20 cellular contexts compared by ENCODE assay signal in genomic region chr6:168041928-168042327, GRCh38. TPM values are rescaled to one million over a fixed set of nuclear protein-coding genes. Genes with fewer than 3 reads are reported as not detected.
DNase-seq lines count a peak whose midpoint lies in the region; ATAC-seq and TF ChIP-seq lines count a peak whose summit lies in the region.
"Had no signal": no experiment of that assay in that cellular context is flagged by ENCODE, and none has a peak within 500 bp of the region (broad histone marks: within the 10 kb centered on the region; RNA-seq: fewer than 3 reads in every experiment).

No MANE protein-coding gene starts in this region.

- no peak overlapping the region for H3K4me3 Mint-ChIP-seq in activated T-cell treated with anti-CD3 and anti-CD28 coated beads, Interleukin-2, amount 50 U/mL, for 24 hours
- H3K4me3 Mint-ChIP-seq: CD8-positive, alpha-beta T cell had no signal

- H3K36me3 Mint-ChIP-seq in activated T-cell treated with anti-CD3 and anti-CD28 coated beads, Interleukin-2, amount 50 U/mL, for 24 hours (ENCODE audit: low read depth), result peaks cover 4% of the 10 kb centered on the region
- H3K36me3 Mint-ChIP-seq: CD8-positive, alpha-beta T cell had no signal

- 0 out of 2 replicates have a peak, but pooled peaks have one; percentile 7 for TF ChIP-seq CTCF in WERI-Rb-1 (IDR thresholded peaks at IDR 0.05; ENCODE audit: low read depth, low read length)
- TF ChIP-seq CTCF in GM10266 (IDR thresholded peaks at IDR 0.05; ENCODE audit: control insufficient read depth, insufficient read depth, low read depth, missing control alignments), result no peak
- no peak for TF ChIP-seq CTCF in gastrocnemius medialis (IDR thresholded peaks at IDR 0.05 in 4 of 5, conservative IDR thresholded peaks at IDR 0.05 in 1 of 5)

- in situ Hi-C loops in gastrocnemius medialis (cut with MboI; ENCODE audit: low sequenced_read_pairs in 4 of 4), result no loop called here

- no peak overlapping the region for H3K27ac Mint-ChIP-seq in activated T-cell treated with anti-CD3 and anti-CD28 coated beads, Interleukin-2, amount 50 U/mL, for 24 hours
- H3K27ac Mint-ChIP-seq: CD8-positive, alpha-beta T cell had no signal

- H3K27me3 ChIP-seq in BLaER1 treated with 17β-estradiol and CSF1 and Interleukin-3, amounts not matched to agents 10 nM and 100 nM, result peaks cover 0 to 28% (median 0%) of the 10 kb centered on the region in 11 experiments; a peak in 7 of 22 replicates
- H3K27me3 ChIP-seq in WERI-Rb-1 (ENCODE audit: insufficient read depth, low read depth, severe bottlenecking) (no peaks in the 10 kb centered on the region), gastrocnemius medialis (peaks cover 0 to 7% (median 0%) of the 10 kb centered on the region in 3 donors)
- H3K27me3 ChIP-seq: BE2C had no signal

- ATAC-seq in gastrocnemius medialis, result no peak
- ATAC-seq: CD8-positive, alpha-beta T cell had no signal

- H3K9me3 Mint-ChIP-seq in activated T-cell treated with anti-CD3 and anti-CD28 coated beads, Interleukin-2, amount 50 U/mL, for 24 hours, result peaks cover 22% of the 10 kb centered on the region

- H3K4me2 ChIP-seq in BLaER1 treated with 17β-estradiol and CSF1 and Interleukin-3, amounts not matched to agents 10 nM and 100 nM, result peak overlapping the region; percentile 16 to 96 (median 83)
- H3K4me2 ChIP-seq: KMS-11, PC-9 had no signal

- peak; percentile 18 for DNase-seq in activated T-cell treated with anti-CD3 and anti-CD28 coated beads, Interleukin-2, amount 50 U/mL, for 24 hours
- DNase-seq in activated T-cell treated with anti-CD3 and anti-CD28 coated beads, Interleukin-2, amount 50 U/mL, for 48 hours, result no peak
- DNase-seq in WERI-Rb-1 (peak; percentile 10), posterior vena cava (ENCODE audit: low spot score) (peak; percentile 64), GM10266 (ENCODE audit: extremely low spot score) (no peak), gastrocnemius medialis (no peak)
- no peak for DNase-seq in stimulated activated CD4-positive, alpha-beta T cell treated with anti-CD3 and anti-CD28 coated beads, Interleukin-2, amount 100 ng/mL, for 24 hours
- DNase-seq: 8988T; BE2C; Calu3; CD8-positive, alpha-beta T cell; EL; GOT3; NCI-H1417; NCI-H187; NCI-H526; PC-9 had no signal

- no peak for TF ChIP-seq POLR2A in gastrocnemius medialis (IDR thresholded peaks at IDR 0.05)

- peak overlapping the region in 5 of 11 experiments; percentile 0 to 53 (median 39); a peak in 5 of 22 replicates for H3K9ac ChIP-seq in BLaER1 treated with 17β-estradiol and CSF1 and Interleukin-3, amounts not matched to agents 10 nM and 100 nM
- H3K9ac ChIP-seq: KMS-11 had no signal

- H3K36me3 ChIP-seq in BLaER1 treated with 17β-estradiol and CSF1 and Interleukin-3, amounts not matched to agents 10 nM and 100 nM, result peaks cover 0 to 33% (median 10%) of the 10 kb centered on the region in 11 experiments; a peak in 14 of 22 replicates
- H3K36me3 ChIP-seq in WERI-Rb-1, result no peaks in the 10 kb centered on the region
- no peaks in the 10 kb centered on the region for H3K36me3 ChIP-seq in gastrocnemius medialis
- H3K36me3 ChIP-seq: BE2C had no signal

- intact Hi-C loops in posterior vena cava (cut with DNase I), result loop anchor here in 1 of 2 donors (5.0 kb wide), 2 partner anchors 965 to 2000 kb away; no protein-coding TSS in a partner anchor
- intact Hi-C loops in gastrocnemius medialis (cut with DNase I; ENCODE audit: low total_unique reads), result no loop called here

- peak overlapping the region in 2 of 10 experiments; percentile 2 to 7; a peak in 3 of 20 replicates for H3K4me3 ChIP-seq in BLaER1 treated with 17β-estradiol and CSF1 and Interleukin-3, amounts not matched to agents 10 nM and 100 nM
- no peak overlapping the region for H3K4me3 ChIP-seq in WERI-Rb-1 (ENCODE audit: low read depth, low read length)
- H3K4me3 ChIP-seq in gastrocnemius medialis, result peak overlapping the region in 1 of 4 donors; percentile 29
- H3K4me3 ChIP-seq: PC-9 had no signal

- H3K4me1 ChIP-seq in BLaER1 treated with 17β-estradiol and CSF1 and Interleukin-3, amounts not matched to agents 10 nM and 100 nM, result peaks cover 42 to 62% (median 56%) of the 10 kb centered on the region in 10 experiments
- H3K4me1 ChIP-seq in gastrocnemius medialis, result no peaks in the 10 kb centered on the region
- H3K4me1 ChIP-seq: BE2C had no signal

- H3K4me1 Mint-ChIP-seq in activated T-cell treated with anti-CD3 and anti-CD28 coated beads, Interleukin-2, amount 50 U/mL, for 24 hours (ENCODE audit: low read depth), result no peaks in the 10 kb centered on the region

- peaks cover 16% of the 10 kb centered on the region for H3K27me3 Mint-ChIP-seq in activated T-cell treated with anti-CD3 and anti-CD28 coated beads, Interleukin-2, amount 50 U/mL, for 24 hours

- peaks cover 42 to 49% (median 44%) of the 10 kb centered on the region in 11 experiments for H3K9me3 ChIP-seq in BLaER1 treated with 17β-estradiol and CSF1 and Interleukin-3, amounts not matched to agents 10 nM and 100 nM (replicated peaks in 1 of 11)
- H3K9me3 ChIP-seq in WERI-Rb-1 (ENCODE audit: severe bottlenecking), result peaks cover 24% of the 10 kb centered on the region
- no peaks in the 10 kb centered on the region for H3K9me3 ChIP-seq in gastrocnemius medialis

- peak overlapping the region in 5 of 11 experiments; percentile 21 to 65 (median 44); a peak in 8 of 22 replicates for H3K27ac ChIP-seq in BLaER1 treated with 17β-estradiol and CSF1 and Interleukin-3, amounts not matched to agents 10 nM and 100 nM
- H3K27ac ChIP-seq in WERI-Rb-1 (no peak overlapping the region), gastrocnemius medialis (peak overlapping the region in 2 of 4 donors; percentile 4 to 70)
- H3K27ac ChIP-seq: KMS-11, PC-9 had no signal

- no peaks in the 10 kb centered on the region for H4K20me1 ChIP-seq in BLaER1 treated with 17β-estradiol and CSF1 and Interleukin-3, amounts not matched to agents 10 nM and 100 nM

RNA-seq across cellular contexts. Expression of gene FRMD1, which starts 37.1 kb away (rescaled TPM):
- total RNA-seq in posterior vena cava (under 1 TPM in 1 of 2 donors, not detected in 1; 0.14 TPM), gastrocnemius medialis (under 1 TPM in 2 of 4 donors, not detected in 2; 0.04 to 0.12 TPM)
- total RNA-seq: Calu3; CD8-positive, alpha-beta T cell; PC-9; SK-MEL-5 had no signal

RNA-seq across cellular contexts. Expression of gene KIF25, which starts 44.5 kb away (rescaled TPM):
- total RNA-seq in posterior vena cava (not detected), gastrocnemius medialis (1 to 10 TPM in 1 of 4 donors, under 1 TPM in 1, not detected in 2; 0.16 to 1.0 TPM)
- total RNA-seq: Calu3, PC-9, SK-MEL-5 had no signal

Comparison
In these comparisons a context has a peak if more than half of its experiments do, and no peak if none do; other contexts are left out.
1. DNase-seq: peak in activated T-cell treated with anti-CD3 and anti-CD28 coated beads, Interleukin-2, amount 50 U/mL, for 24 hours (single experiment), WERI-Rb-1 (single experiment) and posterior vena cava (single experiment); none in activated T-cell treated with anti-CD3 and anti-CD28 coated beads, Interleukin-2, amount 50 U/mL, for 48 hours (0 of 2), stimulated activated CD4-positive, alpha-beta T cell treated with anti-CD3 and anti-CD28 coated beads, Interleukin-2, amount 100 ng/mL, for 24 hours (0 of 2), GM10266 (single experiment) and gastrocnemius medialis (0 of 2).